20 cellular contexts compared by ENCODE assay signal in the genomic region with DNA sequence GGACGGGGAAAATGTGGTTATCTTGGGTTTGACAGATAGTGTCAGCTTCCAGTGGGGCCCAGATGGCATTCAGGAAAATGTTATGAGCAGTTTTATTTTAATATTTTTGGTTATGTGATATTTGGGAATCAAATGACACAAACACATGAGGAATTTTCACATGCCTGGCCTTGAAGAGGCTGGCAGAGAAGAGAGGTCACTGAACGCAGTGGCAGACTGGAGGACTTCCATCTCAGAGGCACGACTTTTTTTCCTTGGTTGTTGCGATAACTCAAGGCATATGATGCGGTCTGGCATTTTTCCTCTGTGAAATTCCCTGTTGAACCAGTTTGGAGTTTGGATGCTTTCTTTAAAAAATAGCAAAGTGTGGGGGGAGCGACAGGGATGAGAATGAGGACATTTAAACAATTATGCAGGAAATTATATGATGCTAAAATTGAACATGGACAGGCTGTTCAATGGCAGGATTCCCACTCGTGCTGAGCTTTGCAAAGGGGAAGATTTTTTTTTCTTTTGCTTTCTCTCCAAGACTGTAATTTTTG. TPM values are rescaled to one million over a fixed set of nuclear protein-coding genes. Genes with fewer than 3 reads are reported as not detected.
"Had no signal": no experiment of that assay in that cellular context is flagged by ENCODE, and none has a peak within 500 bp of the region (broad histone marks: within the 10 kb centered on the region; RNA-seq: fewer than 3 reads in every experiment).

No MANE protein-coding gene starts in this region.

- H3K4me3 ChIP-seq: esophagus muscularis mucosa, lung, skin epidermis, thoracic aorta, transverse colon had no signal

- H3K4me1 Mint-ChIP-seq: naive thymus-derived CD8-positive, alpha-beta T cell; stimulated activated naive B cell treated with anti-CD40 and anti-IgM and Interleukin-4, amounts not matched to agents 10 μg/mL and 1 μg/mL and 100 μg/mL, for 72 hours; stimulated activated naive CD8-positive, alpha-beta T cell treated with anti-CD3 and anti-CD28 coated beads, Interleukin-15, amount 100 ng/mL, for 72 hours had no signal

- H3K27me3 ChIP-seq: esophagus muscularis mucosa, neutrophil, transverse colon had no signal

- H3K4me1 ChIP-seq: esophagus muscularis mucosa, transverse colon had no signal

- H3K9me3 ChIP-seq: esophagus muscularis mucosa, neutrophil, thoracic aorta had no signal

- H3K4me3 Mint-ChIP-seq: dendritic cell treated with granulocyte-macrophage colony-stimulating factor and Interleukin-4, amounts not matched to agents 40 ng/mL and 50 ng/mL, for 4 days; effector memory CD8-positive, alpha-beta T cell; naive thymus-derived CD8-positive, alpha-beta T cell; stimulated activated naive B cell treated with anti-CD40 and anti-IgM and Interleukin-4, amounts not matched to agents 10 μg/mL and 1 μg/mL and 100 μg/mL, for 72 hours; stimulated activated naive CD8-positive, alpha-beta T cell treated with anti-CD3 and anti-CD28 coated beads, Interleukin-15, amount 100 ng/mL, for 72 hours had no signal

- H3K27me3 Mint-ChIP-seq: dendritic cell treated with granulocyte-macrophage colony-stimulating factor and Interleukin-4, amounts not matched to agents 40 ng/mL and 50 ng/mL, for 4 days; effector memory CD8-positive, alpha-beta T cell; naive thymus-derived CD8-positive, alpha-beta T cell; stimulated activated naive B cell treated with anti-CD40 and anti-IgM and Interleukin-4, amounts not matched to agents 10 μg/mL and 1 μg/mL and 100 μg/mL, for 72 hours; stimulated activated naive CD8-positive, alpha-beta T cell treated with anti-CD3 and anti-CD28 coated beads, Interleukin-15, amount 100 ng/mL, for 72 hours had no signal

- H3K27ac ChIP-seq: epithelial cell of prostate, esophagus muscularis mucosa, neutrophil, skin epidermis, thoracic aorta, transverse colon had no signal

- H3K27ac Mint-ChIP-seq: dendritic cell treated with granulocyte-macrophage colony-stimulating factor and Interleukin-4, amounts not matched to agents 40 ng/mL and 50 ng/mL, for 4 days; effector memory CD8-positive, alpha-beta T cell; naive thymus-derived CD8-positive, alpha-beta T cell; stimulated activated naive B cell treated with anti-CD40 and anti-IgM and Interleukin-4, amounts not matched to agents 10 μg/mL and 1 μg/mL and 100 μg/mL, for 72 hours; stimulated activated naive CD8-positive, alpha-beta T cell treated with anti-CD3 and anti-CD28 coated beads, Interleukin-15, amount 100 ng/mL, for 72 hours had no signal

- DNase-seq: effector memory CD8-positive, alpha-beta T cell; foreskin fibroblast; left colon; left ventricle myocardium superior; mesenchymal stem cell; midbrain; naive thymus-derived CD8-positive, alpha-beta T cell; stimulated activated CD4-positive, alpha-beta T cell treated with anti-CD3 and anti-CD28 coated beads, Interleukin-2, amount 100 ng/mL, for 24 hours; stimulated activated CD4-positive, alpha-beta T cell treated with anti-CD3 and anti-CD28 coated beads, Interleukin-4, amount 100 ng/mL, for 4 hours; stimulated activated naive B cell treated with anti-CD40 and anti-IgM and Interleukin-4, amounts not matched to agents 10 μg/mL and 1 μg/mL and 100 μg/mL, for 72 hours; stimulated activated naive CD8-positive, alpha-beta T cell treated with anti-CD3 and anti-CD28 coated beads, Interleukin-15, amount 100 ng/mL, for 72 hours; transverse colon had no signal

- H3K36me3 Mint-ChIP-seq: naive thymus-derived CD8-positive, alpha-beta T cell; stimulated activated naive B cell treated with anti-CD40 and anti-IgM and Interleukin-4, amounts not matched to agents 10 μg/mL and 1 μg/mL and 100 μg/mL, for 72 hours had no signal

- H3K36me3 ChIP-seq: esophagus muscularis mucosa, neutrophil, thoracic aorta, transverse colon had no signal

- H3K9me3 Mint-ChIP-seq: stimulated activated naive CD8-positive, alpha-beta T cell treated with anti-CD3 and anti-CD28 coated beads, Interleukin-15, amount 100 ng/mL, for 72 hours had no signal

RNA-seq across cellular contexts. Expression of gene ARPP21, which starts 36.9 kb away (rescaled TPM):
- total RNA-seq: left ventricle myocardium superior; naive thymus-derived CD8-positive, alpha-beta T cell; subcutaneous adipose tissue had no signal
